ENCODE assay signal across 14 cellular contexts in genomic region chr20:45115386-45115774, GRCh38.
"Had no signal": no experiment of that assay in that cellular context is flagged by ENCODE, and none has a peak within 500 bp of the region (broad histone marks: within the 10 kb centered on the region; RNA-seq: fewer than 3 reads in every experiment).

No MANE protein-coding gene starts in this region.

- H3K9me3 ChIP-seq: transverse colon, vagina had no signal

- ATAC-seq: left ventricle myocardium superior had no signal

- H3K27me3 ChIP-seq: vagina had no signal

- DNase-seq: activated CD4-positive, alpha-beta T cell treated with anti-CD3 and anti-CD28 coated beads, Interleukin-2, amount 10 ng/mL, durations not matched to agents 7 days and 5 days; activated effector memory CD4-positive, alpha-beta T cell treated with Interleukin-2 at 50 U/mL for 16 hours; glutamatergic neuron; hypothalamus; kidney glomerular epithelial cell; left ventricle myocardium superior; mesendoderm; substantia nigra; T-helper 9 cell; transverse colon had no signal

- H3K36me3 ChIP-seq: transverse colon, vagina had no signal

- H3K36me3 Mint-ChIP-seq: activated naive CD4-positive, alpha-beta T cell treated with anti-CD3 and anti-CD28 coated beads, Interleukin-2, amount 50 U/mL, for 72 hours; natural killer cell treated with Interleukin-12 subunit alpha and Interleukin-12 subunit beta and Interleukin-15 and Interleukin-18, amount 100 ng/mL, for 72 hours; stimulated activated memory B cell treated with anti-CD40 and anti-IgM and Interleukin-4, amounts not matched to agents 10 μg/mL and 1 μg/mL and 100 μg/mL, for 72 hours had no signal

- H3K4me3 ChIP-seq: transverse colon, vagina had no signal

- H3K9me3 Mint-ChIP-seq: activated CD4-positive, alpha-beta T cell treated with anti-CD3 and anti-CD28 coated beads, Interleukin-2, amount 10 ng/mL, durations not matched to agents 7 days and 5 days; activated naive CD4-positive, alpha-beta T cell treated with anti-CD3 and anti-CD28 coated beads, Interleukin-2, amount 50 U/mL, for 72 hours; natural killer cell treated with Interleukin-12 subunit alpha and Interleukin-12 subunit beta and Interleukin-15 and Interleukin-18, amount 100 ng/mL, for 72 hours; stimulated activated memory B cell treated with anti-CD40 and anti-IgM and Interleukin-4, amounts not matched to agents 10 μg/mL and 1 μg/mL and 100 μg/mL, for 72 hours had no signal

- H3K27ac Mint-ChIP-seq: activated CD4-positive, alpha-beta T cell treated with anti-CD3 and anti-CD28 coated beads, Interleukin-2, amount 10 ng/mL, durations not matched to agents 7 days and 5 days; activated naive CD4-positive, alpha-beta T cell treated with anti-CD3 and anti-CD28 coated beads, Interleukin-2, amount 50 U/mL, for 72 hours; natural killer cell treated with Interleukin-12 subunit alpha and Interleukin-12 subunit beta and Interleukin-15 and Interleukin-18, amount 100 ng/mL, for 72 hours; stimulated activated memory B cell treated with anti-CD40 and anti-IgM and Interleukin-4, amounts not matched to agents 10 μg/mL and 1 μg/mL and 100 μg/mL, for 72 hours had no signal

- H3K4me3 Mint-ChIP-seq: activated CD4-positive, alpha-beta T cell treated with anti-CD3 and anti-CD28 coated beads, Interleukin-2, amount 10 ng/mL, durations not matched to agents 7 days and 5 days; natural killer cell treated with Interleukin-12 subunit alpha and Interleukin-12 subunit beta and Interleukin-15 and Interleukin-18, amount 100 ng/mL, for 72 hours; stimulated activated memory B cell treated with anti-CD40 and anti-IgM and Interleukin-4, amounts not matched to agents 10 μg/mL and 1 μg/mL and 100 μg/mL, for 72 hours had no signal
